17 cellular contexts compared by ENCODE assay signal in the genomic region with DNA sequence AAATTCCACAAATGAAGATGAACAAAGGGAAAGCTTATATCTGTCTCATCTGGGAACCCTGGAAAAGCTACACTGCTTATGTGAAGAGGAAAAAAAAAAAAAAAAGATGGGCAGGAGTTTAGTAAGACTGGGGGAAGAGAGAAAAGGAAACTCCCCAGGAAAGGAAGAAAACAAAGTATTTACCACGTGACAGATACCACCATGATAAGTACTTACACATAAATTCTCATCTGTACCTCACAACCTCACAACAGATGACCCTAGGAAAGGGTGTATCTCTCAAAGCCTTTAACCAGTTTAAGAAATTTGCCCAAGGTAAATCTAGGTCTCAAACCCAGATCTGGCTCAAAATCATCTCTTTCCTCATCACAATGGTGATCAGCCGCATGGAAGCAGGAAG.
"Had no signal": no experiment of that assay in that cellular context is flagged by ENCODE, and none has a peak within 500 bp of the region (broad histone marks: within the 10 kb centered on the region; RNA-seq: fewer than 3 reads in every experiment).

No MANE protein-coding gene starts in this region.

- H3K27me3 ChIP-seq: left lung, SJSA1 had no signal

- H3K4me1 ChIP-seq: SJSA1 had no signal

- H3K27me3 Mint-ChIP-seq: memory B cell had no signal

- DNase-seq: activated gamma-delta T cell; aorta; cerebellar nuclear complex; islet precursor cell; left lung; natural killer cell; nucleus accumbens; posterior cingulate gyrus; stimulated activated CD4-positive, alpha-beta T cell treated with anti-CD3 and anti-CD28 coated beads, Interleukin-15, amount 100 ng/mL, for 24 hours; stimulated activated CD4-positive, alpha-beta T cell treated with anti-CD3 and anti-CD28 coated beads, Interleukin-4, amount 100 ng/mL, for 1 hour; stimulated activated naive CD4-positive, alpha-beta T cell; SW 1271; T-helper 9 cell had no signal

- H3K36me3 Mint-ChIP-seq: natural killer cell had no signal

- H3K36me3 ChIP-seq: left lung, SJSA1 had no signal

- ATAC-seq: activated CD4-positive, CD25-positive, alpha-beta regulatory T cell treated with anti-CD3 and anti-CD28 coated beads, Interleukin-2, amount 50 U/mL, for 24 hours; esophagus mucosa; left lung had no signal

- H3K4me3 ChIP-seq: left lung, SJSA1 had no signal

- H3K4me3 Mint-ChIP-seq: memory B cell, natural killer cell had no signal

- H3K9me3 ChIP-seq: left lung, SJSA1 had no signal

- H3K27ac ChIP-seq: left lung, SJSA1 had no signal

- H3K27ac Mint-ChIP-seq: natural killer cell had no signal

- H3K9me3 Mint-ChIP-seq: memory B cell had no signal
